In genomic region chr3:171673951-171674350, GRCh38 we compare ENCODE assay signal across 21 cellular contexts.
A peak's percentile ranks its signal among the peaks of the same experiment; 100 is the strongest.
DNase-seq lines count a peak whose midpoint lies in the region; ATAC-seq, FAIRE-seq and TF ChIP-seq lines count a peak whose summit lies in the region.
"Had no signal": no experiment of that assay in that cellular context is flagged by ENCODE, and none has a peak within 500 bp of the region (broad histone marks: within the 10 kb centered on the region; RNA-seq: fewer than 3 reads in every experiment).

No MANE protein-coding gene starts in this region.

- H3K27me3 Mint-ChIP-seq in HFFc6 (ENCODE audit: insufficient read depth): no peaks in the 10 kb centered on the region; the same call in none of the 2 replicates

- TF ChIP-seq CTCF in heart left ventricle (IDR thresholded peaks at IDR 0.05) (no peak), psoas muscle (IDR thresholded peaks at IDR 0.05) (no peak), HFFc6 (IDR thresholded peaks at IDR 0.05) (no peak)

- H3K4me1 Mint-ChIP-seq in HFFc6 (ENCODE audit: low read depth): no peaks in the 10 kb centered on the region

- H3K27me3 ChIP-seq in heart left ventricle: no peaks in the 10 kb centered on the region
- H3K27me3 ChIP-seq in psoas muscle (ENCODE audit: insufficient read depth in 3 of 3, low read length in 2 of 3): no peaks in the 10 kb centered on the region
- H3K27me3 ChIP-seq: Peyer's patch, SJSA1 had no signal

- no peaks in the 10 kb centered on the region for H3K9me3 Mint-ChIP-seq in HFFc6
- H3K9me3 Mint-ChIP-seq: H9 had no signal

- TF ChIP-seq EP300 in Ishikawa (IDR thresholded peaks at IDR 0.05; ENCODE audit: borderline replicate concordance): no peak

- ATAC-seq in heart left ventricle (peak; percentile 67 to 77 (median 72)), psoas muscle (peak; percentile 48 to 74 (median 70)), GM18517 (IDR thresholded peaks at IDR 0.05; ENCODE audit: unreplicated experiment) (no peak)

- peaks cover 0 to 28% (median 7%) of the 10 kb centered on the region in 12 donors for H3K4me1 ChIP-seq in heart left ventricle
- peaks cover 7% of the 10 kb centered on the region for H3K4me1 ChIP-seq in psoas muscle
- H3K4me1 ChIP-seq: SJSA1 had no signal

- DNase-seq in heart left ventricle (no peak), psoas muscle (no peak), HFFc6 (no peak), NCI-H524 (lab: John Stamatoyannopoulos, UW) (no peak)
- DNase-seq: AML-193, C1 segment of cervical spinal cord, EL, GF-D8, H9, KG1, NCI-H1092 treated with DMSO at 0.1 percent for 48 hours, NCI-H146, NCI-H2029, NCI-H345, NCI-H524 treated with DMSO at 0.1 percent for 48 hours, NCI-H82, Peyer's patch had no signal

- FAIRE-seq in islet of Langerhans (lab: Jason Lieb, UNC): peak; percentile 41

- H3K9me3 ChIP-seq in heart left ventricle (no peaks in the 10 kb centered on the region), psoas muscle (no peaks in the 10 kb centered on the region)
- H3K9me3 ChIP-seq: Peyer's patch, SJSA1 had no signal

- no peak for TF ChIP-seq RAD21 in Ishikawa (IDR thresholded peaks at IDR 0.05; ENCODE audit: low read depth)

- intact Hi-C loops in heart left ventricle (cut with DNase I): no loop called here
- intact Hi-C loops in psoas muscle (cut with DNase I): no loop called here

- H3K27ac Mint-ChIP-seq in HFFc6: no peak overlapping the region

- peaks cover 4% of the 10 kb centered on the region; the same call in 1 of the 2 replicates for H3K36me3 Mint-ChIP-seq in HFFc6 (ENCODE audit: low read depth)

- peak overlapping the region; percentile 0 to 75 (median 60) for H3K27ac ChIP-seq in heart left ventricle
- no peak overlapping the region for H3K27ac ChIP-seq in psoas muscle
- H3K27ac ChIP-seq: Peyer's patch, SJSA1 had no signal

- 47 to 60% (median 52%) methylated on average over 1 of the region's 1 CpG for WGBS in heart left ventricle, 4 donors
- WGBS in psoas muscle, 3 donors: 43 to 53% (median 52%) methylated on average over 1 of the region's 1 CpG

- TF ChIP-seq POLR2A in heart left ventricle (IDR thresholded peaks at IDR 0.05): no peak

- no peak overlapping the region for H3K4me3 Mint-ChIP-seq in HFFc6
- H3K4me3 Mint-ChIP-seq: H9 had no signal

- H3K36me3 ChIP-seq in heart left ventricle (peaks cover 0 to 79% (median 44%) of the 10 kb centered on the region in 9 donors), psoas muscle (ENCODE audit: insufficient read depth in 1 of 2, low read depth in 1 of 2) (no peaks in the 10 kb centered on the region)
- H3K36me3 ChIP-seq: SJSA1 had no signal

- H3K4me3 ChIP-seq in heart left ventricle: no peak overlapping the region
- no peak overlapping the region for H3K4me3 ChIP-seq in psoas muscle
- H3K4me3 ChIP-seq: Peyer's patch, SJSA1 had no signal

TF ChIP-seq in Ishikawa, 13 proteins besides CTCF, POLR2A, EP300 and RAD21:
- TF ChIP-seq ZBTB7A (IDR thresholded peaks at IDR 0.05; ENCODE audit: low read depth) (no peak), TEAD4 (IDR thresholded peaks at IDR 0.05) (peak; percentile 38; the same call in 1 of the 2 replicates), MAX (IDR thresholded peaks at IDR 0.05) (no peak)
